19 cellular contexts compared by ENCODE assay signal in genomic region chr12:110424237-110424636, GRCh38.
"Had no signal": no experiment of that assay in that cellular context is flagged by ENCODE, and none has a peak within 500 bp of the region (broad histone marks: within the 10 kb centered on the region; RNA-seq: fewer than 3 reads in every experiment).

No MANE protein-coding gene starts in this region.

- DNase-seq: activated CD4-positive, alpha-beta T cell treated with anti-CD3 and anti-CD28 coated beads, Interleukin-2, amount 50 U/mL, for 1 hour; activated naive CD4-positive, alpha-beta T cell treated with anti-CD3 and anti-CD28 coated beads for 36 hours; activated T-cell treated with anti-CD3 and anti-CD28 coated beads for 4 hours; caudate nucleus; cortex of kidney; effector memory CD4-positive, alpha-beta T cell; lower lobe of right lung; naive thymus-derived CD4-positive, alpha-beta T cell; posterior cingulate gyrus; stimulated activated naive CD4-positive, alpha-beta T cell; substantia nigra; T-helper 17 cell; trophoblast cell had no signal

- H3K27me3 Mint-ChIP-seq: activated T-helper 17 cell treated with anti-CD3 and anti-CD28 coated beads, Interleukin-2, amount 50 U/mL, for 72 hours had no signal

- H3K4me1 ChIP-seq: lower lobe of right lung, right atrium auricular region had no signal

- H3K4me2 ChIP-seq: smooth muscle cell had no signal

- H3K4me1 Mint-ChIP-seq: activated T-helper 17 cell treated with anti-CD3 and anti-CD28 coated beads, Interleukin-2, amount 50 U/mL, for 72 hours; naive thymus-derived CD4-positive, alpha-beta T cell; T-helper 17 cell had no signal

- ATAC-seq: activated T-helper 17 cell treated with anti-CD3 and anti-CD28 coated beads, Interleukin-2, amount 50 U/mL, for 72 hours; gastroesophageal sphincter; lower lobe of right lung; naive thymus-derived CD4-positive, alpha-beta T cell; T-helper 17 cell had no signal

- H3K27ac ChIP-seq: epithelial cell of prostate, gastroesophageal sphincter, lower lobe of right lung, neutrophil, right atrium auricular region had no signal

- H3K36me3 Mint-ChIP-seq: naive thymus-derived CD4-positive, alpha-beta T cell had no signal

- H3K36me3 ChIP-seq: gastroesophageal sphincter, lower lobe of right lung, neutrophil, right atrium auricular region had no signal

- H3K27ac Mint-ChIP-seq: activated naive CD4-positive, alpha-beta T cell treated with anti-CD3 and anti-CD28 coated beads for 36 hours; activated T-helper 17 cell treated with anti-CD3 and anti-CD28 coated beads, Interleukin-2, amount 50 U/mL, for 72 hours; naive thymus-derived CD4-positive, alpha-beta T cell; T-helper 17 cell had no signal

- H3K9me3 Mint-ChIP-seq: activated naive CD4-positive, alpha-beta T cell treated with anti-CD3 and anti-CD28 coated beads for 36 hours; activated T-helper 17 cell treated with anti-CD3 and anti-CD28 coated beads, Interleukin-2, amount 50 U/mL, for 72 hours; naive thymus-derived CD4-positive, alpha-beta T cell had no signal

- H3K4me3 Mint-ChIP-seq: activated naive CD4-positive, alpha-beta T cell treated with anti-CD3 and anti-CD28 coated beads for 36 hours; activated T-helper 17 cell treated with anti-CD3 and anti-CD28 coated beads, Interleukin-2, amount 50 U/mL, for 72 hours; naive thymus-derived CD4-positive, alpha-beta T cell; T-helper 17 cell had no signal

- H3K4me3 ChIP-seq: gastroesophageal sphincter, lower lobe of right lung, right atrium auricular region, smooth muscle cell had no signal

- H3K27me3 ChIP-seq: gastroesophageal sphincter, neutrophil, right atrium auricular region had no signal
